ENCODE assay signal across 22 cellular contexts in the genomic region with DNA sequence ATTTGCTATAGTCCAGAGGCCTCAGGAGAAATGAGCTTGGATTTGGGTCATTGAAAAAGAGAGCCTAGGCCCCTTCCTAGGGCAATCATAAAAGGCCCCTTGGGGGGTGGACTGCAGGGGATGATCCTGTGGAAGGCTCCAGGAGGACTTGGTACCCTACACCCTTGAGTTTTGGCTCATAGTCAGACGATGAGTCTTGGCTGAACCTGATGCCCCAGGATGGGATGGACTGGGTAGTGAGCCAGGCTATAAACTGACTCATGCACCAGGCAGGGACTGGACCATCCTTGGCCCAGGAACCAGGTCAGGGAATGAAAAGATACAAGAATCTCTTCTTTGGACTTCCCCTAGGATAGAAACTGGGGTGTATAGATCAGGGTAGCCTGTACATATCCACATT. TPM values are rescaled to one million over a fixed set of nuclear protein-coding genes. Genes with fewer than 3 reads are reported as not detected.
DNase-seq lines count a peak whose midpoint lies in the region; ATAC-seq, FAIRE-seq and TF ChIP-seq lines count a peak whose summit lies in the region.
"Had no signal": no experiment of that assay in that cellular context is flagged by ENCODE, and none has a peak within 500 bp of the region (broad histone marks: within the 10 kb centered on the region; RNA-seq: fewer than 3 reads in every experiment).

No MANE protein-coding gene starts in this region.

- CTCF ChIA-PET in HepG2 (lab: Yijun Ruan, JAX; ENCODE audit: low intra/inter-chr PET ratio, low total read pairs) = no interaction called here

- 33% methylated on average over 1 of the region's 1 CpG for WGBS in right lobe of liver (ENCODE audit: insufficient coverage, low coverage, low lambda C conversion rate, missing lambda C conversion rate)
- no CpG with 5 or more reads among the region's 1 CpG for WGBS in HepG2 (ENCODE audit: low lambda C conversion rate)

- TF ChIP-seq CTCF in right lobe of liver (IDR thresholded peaks at IDR 0.05) (no peak), HepG2 (CRISPR knock-in tag; IDR thresholded peaks at IDR 0.05) (no peak)

- TF ChIP-seq POLR2A in right lobe of liver (IDR thresholded peaks at IDR 0.05) (no peak), HepG2 (IDR thresholded peaks at IDR 0.05; ENCODE audit: insufficient read depth in 1 of 2, low read depth in 2 of 2, low read length in 2 of 2) (no peak)

- H3K79me2 ChIP-seq in HepG2 (ENCODE audit: insufficient read depth, low read length) = no peaks in the 10 kb centered on the region

- H2AFZ ChIP-seq in HepG2 (ENCODE audit: low read length) = no peak overlapping the region

- no peak for FAIRE-seq in HepG2 (lab: Jason Lieb, UNC)
- FAIRE-seq: TTC549 had no signal

- H3K27ac ChIP-seq in right lobe of liver = no peak overlapping the region
- no peak overlapping the region for H3K27ac ChIP-seq in HepG2 (ENCODE audit: extremely low read length, insufficient read depth, low read length)
- H3K27ac ChIP-seq: BLaER1 treated with 17β-estradiol and CSF1 and Interleukin-3, amounts not matched to agents 10 nM and 100 nM; upper lobe of right lung had no signal

- H4K20me1 ChIP-seq in HepG2 (ENCODE audit: insufficient read depth, low read length) = no peaks in the 10 kb centered on the region

- peaks cover 0 to 7% (median 0%) of the 10 kb centered on the region in 4 donors for H3K4me1 ChIP-seq in right lobe of liver
- no peaks in the 10 kb centered on the region for H3K4me1 ChIP-seq in HepG2 (ENCODE audit: insufficient read depth, low read length)

- H3K4me3 ChIP-seq in right lobe of liver = no peak overlapping the region
- H3K4me3 ChIP-seq in HepG2 (replicated peaks in 1 of 3; ENCODE audit: insufficient read depth in 1 of 3, low read depth in 2 of 3, low read length in 3 of 3) = no peak overlapping the region
- H3K4me3 ChIP-seq: BLaER1 treated with 17β-estradiol and CSF1 and Interleukin-3, amounts not matched to agents 10 nM and 100 nM; upper lobe of right lung had no signal

- no peak overlapping the region for H3K4me2 ChIP-seq in HepG2 (ENCODE audit: low read depth, low read length)
- H3K4me2 ChIP-seq: BLaER1 treated with 17β-estradiol and CSF1 and Interleukin-3, amounts not matched to agents 10 nM and 100 nM had no signal

- TF ChIP-seq EP300 in HepG2 (IDR thresholded peaks at IDR 0.05; ENCODE audit: low read depth in 2 of 2, low read length in 2 of 2) = no peak
- no peak for TF ChIP-seq EP300 in HepG2 (CRISPR knock-in tag; IDR thresholded peaks at IDR 0.05; ENCODE audit: borderline replicate concordance)

- in situ Hi-C loops in HepG2 (cut with HindIII; ENCODE audit: extremely low pct_ligation_motif_present, low pct_unique_long_range_greater_than_20kb) = no loop called here

- ATAC-seq in right lobe of liver (peak in 3 of 4 donors; percentile 30 to 78 (median 32)), HepG2 (no peak), left cardiac atrium (peak; percentile 35 to 91), GM19023 (IDR thresholded peaks at IDR 0.05; ENCODE audit: unreplicated experiment) (no peak)
- ATAC-seq: activated CD8-positive, alpha-beta T cell treated with anti-CD3 and anti-CD28 coated beads for 36 hours; T-cell; upper lobe of right lung had no signal

- H3K9me3 ChIP-seq in right lobe of liver (no peaks in the 10 kb centered on the region), HepG2 (ENCODE audit: low read length) (no peaks in the 10 kb centered on the region)
- H3K9me3 ChIP-seq: BLaER1 treated with 17β-estradiol and CSF1 and Interleukin-3, amounts not matched to agents 10 nM and 100 nM; upper lobe of right lung had no signal

- DNase-seq in right lobe of liver (no peak), HepG2 (ENCODE audit: low spot score) (no peak), RPMI7951 (ENCODE audit: low read depth) (peak; percentile 32), left cardiac atrium (no peak), amygdala (lab: John Stamatoyannopoulos, UW) (no peak), NCI-H526 (lab: John Stamatoyannopoulos, UW) (no peak), NCI-H187 (lab: John Stamatoyannopoulos, UW) (no peak)
- DNase-seq: activated CD4-positive, alpha-beta T cell treated with anti-CD3 and anti-CD28 coated beads for 1 hour; activated CD8-positive, alpha-beta T cell treated with anti-CD3 and anti-CD28 coated beads for 36 hours; activated effector memory CD4-positive, alpha-beta T cell treated with Interleukin-2 at 50 U/mL for 16 hours; activated naive CD8-positive, alpha-beta T cell treated with anti-CD3 and anti-CD28 coated beads, Interleukin-2, amount 10 ng/mL, durations not matched to agents 7 days and 5 days; Calu3; MM.1S; NCI-H2081 treated with DMSO at 0.1 percent for 48 hours; NCI-H446 treated with DMSO at 0.1 percent for 48 hours; posterior cingulate gyrus; SHP77 treated with DMSO at 0.1 percent for 48 hours; T-cell; upper lobe of right lung had no signal

- TF ChIP-seq RAD21 in HepG2 (CRISPR knock-in tag; IDR thresholded peaks at IDR 0.05) = no peak

- intact Hi-C loops in right lobe of liver (cut with DNase I) = no loop called here
- intact Hi-C loops in HepG2 (cut with micrococcal nuclease; ENCODE audit: unreplicated experiment) = no loop called here
- intact Hi-C loops in left cardiac atrium (cut with DNase I) = loop anchor here in 1 of 2 donors (10.0 kb wide), 1 partner anchor 108 kb away; no protein-coding TSS in a partner anchor

- no peaks in the 10 kb centered on the region for H3K27me3 ChIP-seq in right lobe of liver
- H3K27me3 ChIP-seq in HepG2 (ENCODE audit: control insufficient read depth in 1 of 2, insufficient read depth in 2 of 2, low read length in 2 of 2) = peaks cover 2 to 3% of the 10 kb centered on the region in 2 experiments; a peak in 3 of 5 replicates
- H3K27me3 ChIP-seq: upper lobe of right lung had no signal

- no peak overlapping the region for H3K9ac ChIP-seq in HepG2 (ENCODE audit: insufficient read depth, low read depth, low read length)
- H3K9ac ChIP-seq: BLaER1 treated with 17β-estradiol and CSF1 and Interleukin-3, amounts not matched to agents 10 nM and 100 nM had no signal

- H3K36me3 ChIP-seq in right lobe of liver = no peaks in the 10 kb centered on the region
- no peaks in the 10 kb centered on the region for H3K36me3 ChIP-seq in HepG2 (replicated peaks in 1 of 2; ENCODE audit: control insufficient read depth in 1 of 2, insufficient read depth in 2 of 2, low read length in 2 of 2)
- H3K36me3 ChIP-seq: BLaER1 treated with 17β-estradiol and CSF1 and Interleukin-3, amounts not matched to agents 10 nM and 100 nM; upper lobe of right lung had no signal

- POLR2A ChIA-PET in HepG2 (lab: Yijun Ruan, JAX) = no interaction called here

- BruUV-seq in HepG2 (replicated peaks; lab: Mats Ljungman, UMichigan) = no TSS peak

TF ChIP-seq in HepG2, 621 proteins besides CTCF, POLR2A, EP300 and RAD21 (continues in another document):
- TF ChIP-seq, protein P1, sequence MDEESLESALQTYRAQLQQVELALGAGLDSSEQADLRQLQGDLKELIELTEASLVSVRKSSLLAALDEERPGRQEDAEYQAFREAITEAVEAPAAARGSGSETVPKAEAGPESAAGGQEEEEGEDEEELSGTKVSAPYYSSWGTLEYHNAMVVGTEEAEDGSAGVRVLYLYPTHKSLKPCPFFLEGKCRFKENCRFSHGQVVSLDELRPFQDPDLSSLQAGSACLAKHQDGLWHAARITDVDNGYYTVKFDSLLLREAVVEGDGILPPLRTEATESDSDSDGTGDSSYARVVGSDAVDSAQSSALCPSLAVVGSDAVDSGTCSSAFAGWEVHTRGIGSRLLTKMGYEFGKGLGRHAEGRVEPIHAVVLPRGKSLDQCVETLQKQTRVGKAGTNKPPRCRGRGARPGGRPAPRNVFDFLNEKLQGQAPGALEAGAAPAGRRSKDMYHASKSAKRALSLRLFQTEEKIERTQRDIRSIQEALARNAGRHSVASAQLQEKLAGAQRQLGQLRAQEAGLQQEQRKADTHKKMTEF (CRISPR knock-in tag; IDR thresholded peaks at IDR 0.05) = no peak
- TF ChIP-seq ZNF205 (CRISPR knock-in tag; IDR thresholded peaks at IDR 0.05) = no peak
- TF ChIP-seq TGIF2 (CRISPR knock-in tag; IDR thresholded peaks at IDR 0.05) = no peak
- no peak for TF ChIP-seq EED (CRISPR knock-in tag; IDR thresholded peaks at IDR 0.05)
- TF ChIP-seq PITX1 (CRISPR knock-in tag; IDR thresholded peaks at IDR 0.05) = no peak

RNA-seq across cellular contexts. Expression of a gene that starts 54.2 kb away (rescaled TPM):
- total RNA-seq in right lobe of liver (10 to 100 TPM; 15.5 to 69.2 (median 37.1) TPM), HepG2 (2016; rRNA removed; fragmentation: Illumina TruSeq; extraction: Trizol) (9.3 and 17.8 TPM in 2 replicates), left cardiac atrium (10 to 100 TPM; 12.3 to 15.3 TPM)
- 1.8 and 2.1 TPM in 2 replicates for total RNA-seq in HepG2 (2016; cell fraction: cytosol; rRNA removed; fragmentation: Illumina TruSeq; extraction: Trizol; ENCODE audit: low read depth)
- 7.9 and 14.7 TPM in 2 replicates for total RNA-seq in HepG2 (2016; cell fraction: insoluble cytoplasmic fraction; rRNA removed; fragmentation: Illumina TruSeq; extraction: Trizol)
- 4.4 and 5.0 TPM in 2 replicates for total RNA-seq in HepG2 (2016; cell fraction: membrane; rRNA removed; fragmentation: Illumina TruSeq; extraction: Trizol)
- total RNA-seq in HepG2 (2016; cell fraction: nucleus; rRNA removed; fragmentation: Illumina TruSeq; extraction: Trizol) = 16.8 and 17.5 TPM in 2 replicates
- polyA plus RNA-seq in HepG2 (2011; rRNA removed) = 31.8 and 34.6 TPM in 2 replicates
- 14.2 and 15.5 TPM in 2 replicates for polyA plus RNA-seq in HepG2 (2011; cell fraction: cytosol; rRNA removed)
- 60.9 and 76.1 TPM in 2 replicates for polyA plus RNA-seq in HepG2 (2011; cell fraction: nucleus; rRNA removed)
- 17.0 and 25.6 TPM in 2 replicates for polyA plus RNA-seq in HepG2 (2012)
- 0.25 and 0.33 TPM in 2 replicates for polyA plus RNA-seq in HepG2 (2016; cell fraction: cytosol; fragmentation: Illumina TruSeq; extraction: Trizol; ENCODE audit: low read depth)
- polyA plus RNA-seq in HepG2 (2016; cell fraction: insoluble cytoplasmic fraction; fragmentation: Illumina TruSeq; extraction: Trizol; ENCODE audit: low read depth) = 6.9 and 9.3 TPM in 2 replicates
- 0.58 TPM in 2 replicates for polyA plus RNA-seq in HepG2 (2016; cell fraction: membrane; fragmentation: Illumina TruSeq; extraction: Trizol; ENCODE audit: low read depth)
- 14.5 and 14.6 TPM in 2 replicates for polyA plus RNA-seq in HepG2 (2016; cell fraction: nucleus; fragmentation: Illumina TruSeq; extraction: Trizol; ENCODE audit: insufficient read depth, low read depth)
- polyA minus RNA-seq in HepG2 (2011; rRNA and poly(A)+ RNA removed; ENCODE audit: low replicate concordance) = 11.5 and 103 TPM in 2 replicates
- 39.2 and 39.5 TPM in 2 replicates for polyA minus RNA-seq in HepG2 (2011; cell fraction: cytosol; rRNA and poly(A)+ RNA removed)
- polyA minus RNA-seq in HepG2 (2011; cell fraction: nucleus; rRNA and poly(A)+ RNA removed) = 90.6 and 99.7 TPM in 2 replicates
- 6.9 and 7.1 TPM in 2 replicates for total RNA-seq in RPMI7951 (2014; rRNA removed; shearing (Covaris generic))

Comparison
In these comparisons a context has a peak if more than half of its experiments do, and no peak if none do; other contexts are left out.
1. ATAC-seq: peak in right lobe of liver (3 of 4) and left cardiac atrium (2 of 2); none in HepG2 (single experiment) and GM19023 (single experiment).